15 cellular contexts compared by ENCODE assay signal in the genomic region with DNA sequence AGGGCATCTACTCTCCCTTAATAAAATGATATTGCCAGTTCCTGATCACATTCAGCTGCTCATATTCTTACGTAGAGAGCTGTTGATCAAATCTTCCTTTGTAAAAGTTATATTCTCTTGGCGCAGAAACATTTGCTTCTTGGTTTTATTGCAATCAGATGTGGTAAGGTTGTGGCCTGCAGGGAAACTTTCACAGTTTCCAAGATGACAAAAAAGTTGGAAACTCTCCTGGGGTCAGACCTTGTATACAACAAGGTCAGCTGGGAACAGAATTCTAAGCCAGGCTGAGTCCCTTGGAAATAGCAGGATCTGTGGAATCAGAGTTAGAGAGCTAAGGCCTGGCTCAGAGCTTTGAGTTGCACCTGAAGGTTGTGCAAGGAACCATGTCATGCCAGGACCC.
"Had no signal": no experiment of that assay in that cellular context is flagged by ENCODE, and none has a peak within 500 bp of the region (broad histone marks: within the 10 kb centered on the region; RNA-seq: fewer than 3 reads in every experiment).

No MANE protein-coding gene starts in this region.

- H3K27ac Mint-ChIP-seq: endodermal cell had no signal

- H3K27me3 ChIP-seq: adrenal gland, cardiac muscle cell, heart left ventricle, sigmoid colon, spleen, upper lobe of left lung had no signal

- H3K4me3 Mint-ChIP-seq: activated T-helper 1 cell treated with anti-CD3 and anti-CD28 coated beads, Interleukin-12 subunit alpha, Interleukin-12 subunit beta, Interleukin-2, Interleukin-4 antibody, amounts not matched to agents 30 ng/mL and 10 ng/mL and 1 ng/mL, durations not matched to agents 14 hours and 24 hours and 36 hours; endodermal cell; stimulated activated naive CD8-positive, alpha-beta T cell treated with anti-CD3 and anti-CD28 coated beads, Interleukin-15, Interleukin-2, amounts not matched to agents 100 ng/mL and 50 ng/mL, for 24 hours had no signal

- H3K4me3 ChIP-seq: adrenal gland, cardiac muscle cell, heart left ventricle, psoas muscle, sigmoid colon, spleen, upper lobe of left lung had no signal

- H3K36me3 ChIP-seq: adrenal gland, cardiac muscle cell, heart left ventricle, sigmoid colon, spleen, upper lobe of left lung had no signal

- H3K36me3 Mint-ChIP-seq: immature natural killer cell had no signal

- H3K9me3 ChIP-seq: adrenal gland, heart left ventricle, psoas muscle, sigmoid colon, spleen, upper lobe of left lung had no signal

- H3K9me3 Mint-ChIP-seq: endodermal cell, immature natural killer cell had no signal

- H3K4me1 Mint-ChIP-seq: endodermal cell had no signal

- H3K27ac ChIP-seq: adrenal gland, cardiac muscle cell, heart left ventricle, psoas muscle, sigmoid colon, spleen, upper lobe of left lung had no signal

- DNase-seq: activated CD4-positive, CD25-positive, alpha-beta regulatory T cell treated with anti-CD3 and anti-CD28 coated beads, Interleukin-2, amount 50 U/mL, for 72 hours; activated CD8-positive, alpha-beta memory T cell treated with anti-CD3 and anti-CD28 coated beads, Interleukin-2, amount 50 U/mL, for 48 hours; activated naive CD4-positive, alpha-beta T cell; endodermal cell; heart left ventricle; immature natural killer cell; psoas muscle; sigmoid colon; spleen; T1000; upper lobe of left lung had no signal

- H3K4me1 ChIP-seq: adrenal gland, psoas muscle, spleen, upper lobe of left lung had no signal

- H3K27me3 Mint-ChIP-seq: stimulated activated naive CD8-positive, alpha-beta T cell treated with anti-CD3 and anti-CD28 coated beads, Interleukin-15, Interleukin-2, amounts not matched to agents 100 ng/mL and 50 ng/mL, for 24 hours had no signal
